Comparison of ENCODE assay signal across 8 cellular contexts in the genomic region with DNA sequence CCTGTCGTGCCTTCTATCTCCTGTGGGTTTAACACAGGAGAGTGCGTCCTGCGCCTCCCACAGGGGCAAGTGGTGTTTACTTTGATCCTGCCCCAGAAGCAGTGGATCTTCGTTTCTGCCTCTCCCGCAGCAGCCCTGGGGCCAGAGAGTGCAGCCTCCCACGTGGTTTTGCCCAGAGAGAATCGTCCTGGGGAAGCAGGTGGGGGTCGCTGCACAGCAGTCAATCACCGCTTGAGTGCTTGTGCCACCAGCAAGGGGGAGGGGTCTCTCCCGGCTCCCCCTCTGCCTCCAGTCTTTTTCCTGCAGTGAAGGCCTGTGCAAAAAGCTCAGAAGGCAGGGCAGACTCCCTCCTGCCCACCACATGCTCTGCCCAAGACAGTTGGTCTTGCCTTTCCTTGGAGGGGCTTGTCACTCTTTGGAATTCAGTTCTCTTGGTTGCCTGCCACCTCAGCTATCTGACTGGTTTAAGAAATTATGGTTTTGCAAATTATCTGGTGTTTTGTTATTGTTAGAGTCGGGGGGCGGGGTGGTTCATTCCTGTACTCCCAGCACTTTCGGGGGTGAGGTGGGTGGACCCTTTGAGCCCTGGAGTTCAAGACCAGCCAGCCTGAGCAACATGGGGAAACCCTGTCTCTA. TPM values are rescaled to one million over a fixed set of nuclear protein-coding genes. Genes with fewer than 3 reads are reported as not detected.
DNase-seq lines count a peak whose midpoint lies in the region; ATAC-seq and TF ChIP-seq lines count a peak whose summit lies in the region.

No MANE protein-coding gene starts in this region.

- DNase-seq in RWPE2 (ENCODE audit: low spot score) (peak; percentile 56), foreskin keratinocyte (no peak), cerebellum (ENCODE audit: low spot score) (no peak), NCI-H1048 (lab: John Stamatoyannopoulos, UW) (no peak)
- peak; percentile 48 to 69 for DNase-seq in stimulated activated CD4-positive, alpha-beta T cell treated with anti-CD3 and anti-CD28 coated beads, Interleukin-4, amount 100 ng/mL, for 48 hours (ENCODE audit: low read depth in 2 of 2)

- TF ChIP-seq CTCF in C4-2B (conservative IDR thresholded peaks at IDR 0.05) (peak; percentile 46), RWPE2 (IDR thresholded peaks at IDR 0.05; ENCODE audit: poor library complexity, severe bottlenecking) (peak; percentile 94), foreskin keratinocyte (conservative IDR thresholded peaks at IDR 0.05) (no peak)

- H3K4me1 ChIP-seq in RWPE2 (ENCODE audit: insufficient read depth, poor library complexity, severe bottlenecking) (peaks cover 5% of the 10 kb centered on the region), foreskin keratinocyte (peaks cover 11% of the 10 kb centered on the region)

- H3K27ac ChIP-seq in C4-2B (no peak overlapping the region), RWPE2 (ENCODE audit: poor library complexity, severe bottlenecking) (no peak overlapping the region), foreskin keratinocyte (no peak overlapping the region)

- peak; percentile 21 for ATAC-seq in GM21786 (IDR thresholded peaks at IDR 0.05; ENCODE audit: unreplicated experiment)
- peak; percentile 18; the same call in 2 of the 3 replicates for ATAC-seq in RWPE2 (ENCODE audit: low read depth)
- peak; percentile 46 for ATAC-seq in foreskin keratinocyte
- ATAC-seq in HG03469 (IDR thresholded peaks at IDR 0.05; ENCODE audit: unreplicated experiment), result no peak

- H3K27me3 ChIP-seq in RWPE2 (ENCODE audit: insufficient read depth, poor library complexity, severe bottlenecking), result no peaks in the 10 kb centered on the region
- H3K27me3 ChIP-seq in foreskin keratinocyte, result peaks cover 9% of the 10 kb centered on the region

- H3K9me3 ChIP-seq in RWPE2 (ENCODE audit: severe bottlenecking), result no peaks in the 10 kb centered on the region

- no peaks in the 10 kb centered on the region for H3K36me3 ChIP-seq in RWPE2 (ENCODE audit: low read depth)

- H3K4me3 ChIP-seq in RWPE2 (ENCODE audit: severe bottlenecking), result no peak overlapping the region

RNA-seq across cellular contexts. Expression of a gene that starts 26.9 kb away (rescaled TPM):
- total RNA-seq in foreskin keratinocyte (15.7 and 18.3 TPM in 2 replicates), cerebellum (14.2 TPM)
- polyA plus RNA-seq in foreskin keratinocyte, result 17.4 and 19.2 TPM in 2 replicates

RNA-seq across cellular contexts. Expression of a gene that starts 29.3 kb away (rescaled TPM):
- 81.5 and 92.6 TPM in 2 replicates for total RNA-seq in foreskin keratinocyte
- 88.0 and 91.4 TPM in 2 replicates for polyA plus RNA-seq in foreskin keratinocyte
- total RNA-seq in cerebellum, result 13.1 TPM

RNA-seq across cellular contexts. Expression of a gene that starts 39.0 kb away (rescaled TPM):
- total RNA-seq in foreskin keratinocyte (8.1 and 13.3 TPM in 2 replicates), cerebellum (5.5 TPM)
- polyA plus RNA-seq in foreskin keratinocyte, result 9.7 and 14.9 TPM in 2 replicates

Comparison
In these comparisons a context has a peak if more than half of its experiments do, and no peak if none do; other contexts are left out.
1. DNase-seq: peak in RWPE2 (single experiment) and stimulated activated CD4-positive, alpha-beta T cell treated with anti-CD3 and anti-CD28 coated beads, Interleukin-4, amount 100 ng/mL, for 48 hours (2 of 2); none in foreskin keratinocyte (0 of 2), cerebellum (single experiment) and NCI-H1048 (single experiment).